Comparison of ENCODE assay signal across 1 cellular context in genomic region chr17:41687828-41688640, GRCh38.
TF ChIP-seq lines count a peak whose summit lies in the region.

No MANE protein-coding gene starts in this region.

TF ChIP-seq in HepG2, 621 proteins besides CTCF, POLR2A, EP300 and RAD21 (continued from another document and continues in another):
- TF ChIP-seq, protein P1, sequence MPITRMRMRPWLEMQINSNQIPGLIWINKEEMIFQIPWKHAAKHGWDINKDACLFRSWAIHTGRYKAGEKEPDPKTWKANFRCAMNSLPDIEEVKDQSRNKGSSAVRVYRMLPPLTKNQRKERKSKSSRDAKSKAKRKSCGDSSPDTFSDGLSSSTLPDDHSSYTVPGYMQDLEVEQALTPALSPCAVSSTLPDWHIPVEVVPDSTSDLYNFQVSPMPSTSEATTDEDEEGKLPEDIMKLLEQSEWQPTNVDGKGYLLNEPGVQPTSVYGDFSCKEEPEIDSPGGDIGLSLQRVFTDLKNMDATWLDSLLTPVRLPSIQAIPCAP (CRISPR knock-in tag; IDR thresholded peaks at IDR 0.05; ENCODE audit: low read depth): no peak
- TF ChIP-seq CC2D1A (CRISPR knock-in tag; IDR thresholded peaks at IDR 0.05): no peak
- no peak for TF ChIP-seq ZNF33B (CRISPR knock-in tag; IDR thresholded peaks at IDR 0.05)
- no peak for TF ChIP-seq XRCC5 (optimal IDR thresholded peaks at IDR 0.05; ENCODE audit: low read length)
- TF ChIP-seq, protein P2, sequence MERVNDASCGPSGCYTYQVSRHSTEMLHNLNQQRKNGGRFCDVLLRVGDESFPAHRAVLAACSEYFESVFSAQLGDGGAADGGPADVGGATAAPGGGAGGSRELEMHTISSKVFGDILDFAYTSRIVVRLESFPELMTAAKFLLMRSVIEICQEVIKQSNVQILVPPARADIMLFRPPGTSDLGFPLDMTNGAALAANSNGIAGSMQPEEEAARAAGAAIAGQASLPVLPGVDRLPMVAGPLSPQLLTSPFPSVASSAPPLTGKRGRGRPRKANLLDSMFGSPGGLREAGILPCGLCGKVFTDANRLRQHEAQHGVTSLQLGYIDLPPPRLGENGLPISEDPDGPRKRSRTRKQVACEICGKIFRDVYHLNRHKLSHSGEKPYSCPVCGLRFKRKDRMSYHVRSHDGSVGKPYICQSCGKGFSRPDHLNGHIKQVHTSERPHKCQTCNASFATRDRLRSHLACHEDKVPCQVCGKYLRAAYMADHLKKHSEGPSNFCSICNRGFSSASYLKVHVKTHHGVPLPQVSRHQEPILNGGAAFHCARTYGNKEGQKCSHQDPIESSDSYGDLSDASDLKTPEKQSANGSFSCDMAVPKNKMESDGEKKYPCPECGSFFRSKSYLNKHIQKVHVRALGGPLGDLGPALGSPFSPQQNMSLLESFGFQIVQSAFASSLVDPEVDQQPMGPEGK (CRISPR knock-in tag; IDR thresholded peaks at IDR 0.05): peak; percentile 93
- TF ChIP-seq ZNF780A (CRISPR knock-in tag; IDR thresholded peaks at IDR 0.05): no peak; the same call in 1 of the 2 replicates
- TF ChIP-seq ATRX (CRISPR knock-in tag; IDR thresholded peaks at IDR 0.05; ENCODE audit: borderline replicate concordance): no peak
- TF ChIP-seq, protein P3, sequence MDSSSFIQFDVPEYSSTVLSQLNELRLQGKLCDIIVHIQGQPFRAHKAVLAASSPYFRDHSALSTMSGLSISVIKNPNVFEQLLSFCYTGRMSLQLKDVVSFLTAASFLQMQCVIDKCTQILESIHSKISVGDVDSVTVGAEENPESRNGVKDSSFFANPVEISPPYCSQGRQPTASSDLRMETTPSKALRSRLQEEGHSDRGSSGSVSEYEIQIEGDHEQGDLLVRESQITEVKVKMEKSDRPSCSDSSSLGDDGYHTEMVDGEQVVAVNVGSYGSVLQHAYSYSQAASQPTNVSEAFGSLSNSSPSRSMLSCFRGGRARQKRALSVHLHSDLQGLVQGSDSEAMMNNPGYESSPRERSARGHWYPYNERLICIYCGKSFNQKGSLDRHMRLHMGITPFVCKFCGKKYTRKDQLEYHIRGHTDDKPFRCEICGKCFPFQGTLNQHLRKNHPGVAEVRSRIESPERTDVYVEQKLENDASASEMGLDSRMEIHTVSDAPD (CRISPR knock-in tag; IDR thresholded peaks at IDR 0.05): no peak
- no peak; the same call in 1 of the 2 replicates for TF ChIP-seq NR2F6 (IDR thresholded peaks at IDR 0.05)
- TF ChIP-seq NR2F6 (CRISPR knock-in tag; IDR thresholded peaks at IDR 0.05): 0 out of 2 replicates have a peak, but pooled peaks have one; percentile 10
- no peak for TF ChIP-seq NFKB2 (CRISPR knock-in tag; IDR thresholded peaks at IDR 0.05; ENCODE audit: borderline replicate concordance)
- TF ChIP-seq MAFG (CRISPR knock-in tag; IDR thresholded peaks at IDR 0.05): no peak
- no peak for TF ChIP-seq ZNF383 (CRISPR knock-in tag; IDR thresholded peaks at IDR 0.05; ENCODE audit: borderline replicate concordance)
- no peak for TF ChIP-seq TAF15 (IDR thresholded peaks at IDR 0.05; ENCODE audit: low read depth, low read length, poor library complexity, severe bottlenecking)
- 0 out of 2 replicates have a peak, but pooled peaks have one; percentile 44 for TF ChIP-seq ZNF142 (CRISPR knock-in tag; IDR thresholded peaks at IDR 0.05)
- no peak for TF ChIP-seq ZNF547 (CRISPR knock-in tag; IDR thresholded peaks at IDR 0.05)
- TF ChIP-seq, protein P4, sequence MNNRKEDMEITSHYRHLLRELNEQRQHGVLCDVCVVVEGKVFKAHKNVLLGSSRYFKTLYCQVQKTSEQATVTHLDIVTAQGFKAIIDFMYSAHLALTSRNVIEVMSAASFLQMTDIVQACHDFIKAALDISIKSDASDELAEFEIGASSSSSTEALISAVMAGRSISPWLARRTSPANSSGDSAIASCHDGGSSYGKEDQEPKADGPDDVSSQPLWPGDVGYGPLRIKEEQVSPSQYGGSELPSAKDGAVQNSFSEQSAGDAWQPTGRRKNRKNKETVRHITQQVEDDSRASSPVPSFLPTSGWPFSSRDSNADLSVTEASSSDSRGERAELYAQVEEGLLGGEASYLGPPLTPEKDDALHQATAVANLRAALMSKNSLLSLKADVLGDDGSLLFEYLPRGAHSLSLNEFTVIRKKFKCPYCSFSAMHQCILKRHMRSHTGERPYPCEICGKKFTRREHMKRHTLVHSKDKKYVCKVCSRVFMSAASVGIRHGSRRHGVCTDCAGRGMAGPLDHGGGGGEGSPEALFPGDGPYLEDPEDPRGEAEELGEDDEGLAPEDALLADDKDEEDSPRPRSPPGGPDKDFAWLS (CRISPR knock-in tag; IDR thresholded peaks at IDR 0.05; ENCODE audit: borderline replicate concordance): no peak
- TF ChIP-seq PRPF4 (IDR thresholded peaks at IDR 0.05; ENCODE audit: low read depth, low read length, poor library complexity, severe bottlenecking): no peak
- TF ChIP-seq ZNF441 (CRISPR knock-in tag; IDR thresholded peaks at IDR 0.05; ENCODE audit: borderline replicate concordance): 0 out of 2 replicates have a peak, but pooled peaks have one; percentile 8
- TF ChIP-seq, protein P5, sequence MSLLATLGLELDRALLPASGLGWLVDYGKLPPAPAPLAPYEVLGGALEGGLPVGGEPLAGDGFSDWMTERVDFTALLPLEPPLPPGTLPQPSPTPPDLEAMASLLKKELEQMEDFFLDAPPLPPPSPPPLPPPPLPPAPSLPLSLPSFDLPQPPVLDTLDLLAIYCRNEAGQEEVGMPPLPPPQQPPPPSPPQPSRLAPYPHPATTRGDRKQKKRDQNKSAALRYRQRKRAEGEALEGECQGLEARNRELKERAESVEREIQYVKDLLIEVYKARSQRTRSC (CRISPR knock-in tag; IDR thresholded peaks at IDR 0.05; ENCODE audit: low read depth): no peak
- TF ChIP-seq ZNF747 (CRISPR knock-in tag; IDR thresholded peaks at IDR 0.05; ENCODE audit: borderline replicate concordance): no peak
- no peak for TF ChIP-seq ZNF562 (CRISPR knock-in tag; IDR thresholded peaks at IDR 0.05; ENCODE audit: borderline replicate concordance)
- TF ChIP-seq ZNF572 (CRISPR knock-in tag; IDR thresholded peaks at IDR 0.05): no peak
- no peak for TF ChIP-seq ZSCAN25 (CRISPR knock-in tag; IDR thresholded peaks at IDR 0.05)
- no peak for TF ChIP-seq PHB2 (IDR thresholded peaks at IDR 0.05; ENCODE audit: partially characterized antibody)
- TF ChIP-seq ZNF570 (CRISPR knock-in tag; IDR thresholded peaks at IDR 0.05; ENCODE audit: borderline replicate concordance): no peak
- no peak for TF ChIP-seq NRL (CRISPR knock-in tag; IDR thresholded peaks at IDR 0.05; ENCODE audit: borderline replicate concordance)
- no peak for TF ChIP-seq ZNF274 (CRISPR knock-in tag; IDR thresholded peaks at IDR 0.05)
- TF ChIP-seq NAIF1 (CRISPR knock-in tag; IDR thresholded peaks at IDR 0.05; ENCODE audit: borderline replicate concordance): 0 out of 2 replicates have a peak, but pooled peaks have one; percentile 47
- no peak for TF ChIP-seq ZNF713 (CRISPR knock-in tag; IDR thresholded peaks at IDR 0.05)
- no peak for TF ChIP-seq SMAD1 (CRISPR knock-in tag; IDR thresholded peaks at IDR 0.05; ENCODE audit: borderline replicate concordance, low read depth)
- no peak for TF ChIP-seq ZBTB7B (CRISPR knock-in tag; IDR thresholded peaks at IDR 0.05)
- no peak for TF ChIP-seq CENPX (CRISPR knock-in tag; IDR thresholded peaks at IDR 0.05)
- no peak for TF ChIP-seq THRA (CRISPR knock-in tag; IDR thresholded peaks at IDR 0.05; ENCODE audit: borderline replicate concordance)
- no peak for TF ChIP-seq YEATS4 (CRISPR knock-in tag; IDR thresholded peaks at IDR 0.05; ENCODE audit: borderline replicate concordance)
- TF ChIP-seq ZNF232 (CRISPR knock-in tag; IDR thresholded peaks at IDR 0.05; ENCODE audit: borderline replicate concordance): no peak
- no peak for TF ChIP-seq ONECUT2 (CRISPR knock-in tag; IDR thresholded peaks at IDR 0.05)
- TF ChIP-seq ZKSCAN1 (IDR thresholded peaks at IDR 0.05; ENCODE audit: low read length): no peak
- TF ChIP-seq, protein P6, sequence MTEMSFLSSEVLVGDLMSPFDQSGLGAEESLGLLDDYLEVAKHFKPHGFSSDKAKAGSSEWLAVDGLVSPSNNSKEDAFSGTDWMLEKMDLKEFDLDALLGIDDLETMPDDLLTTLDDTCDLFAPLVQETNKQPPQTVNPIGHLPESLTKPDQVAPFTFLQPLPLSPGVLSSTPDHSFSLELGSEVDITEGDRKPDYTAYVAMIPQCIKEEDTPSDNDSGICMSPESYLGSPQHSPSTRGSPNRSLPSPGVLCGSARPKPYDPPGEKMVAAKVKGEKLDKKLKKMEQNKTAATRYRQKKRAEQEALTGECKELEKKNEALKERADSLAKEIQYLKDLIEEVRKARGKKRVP (CRISPR knock-in tag; IDR thresholded peaks at IDR 0.05): peak in 1 of 2 experiments; percentile 61; a peak in 2 of 4 replicates
- TF ChIP-seq MIER3 (CRISPR knock-in tag; IDR thresholded peaks at IDR 0.05; ENCODE audit: borderline replicate concordance): peak; percentile 10; the same call in 1 of the 2 replicates
- no peak for TF ChIP-seq ZBTB7A (CRISPR knock-in tag; IDR thresholded peaks at IDR 0.05)
- no peak for TF ChIP-seq RBM39 (IDR thresholded peaks at IDR 0.05; ENCODE audit: low read depth, low read length, poor library complexity, severe bottlenecking)
- 0 out of 2 replicates have a peak, but pooled peaks have one; percentile 35 for TF ChIP-seq ZNF607 (CRISPR knock-in tag; IDR thresholded peaks at IDR 0.05; ENCODE audit: borderline replicate concordance)
- no peak for TF ChIP-seq MIXL1 (CRISPR knock-in tag; IDR thresholded peaks at IDR 0.05)
- TF ChIP-seq, protein P7, sequence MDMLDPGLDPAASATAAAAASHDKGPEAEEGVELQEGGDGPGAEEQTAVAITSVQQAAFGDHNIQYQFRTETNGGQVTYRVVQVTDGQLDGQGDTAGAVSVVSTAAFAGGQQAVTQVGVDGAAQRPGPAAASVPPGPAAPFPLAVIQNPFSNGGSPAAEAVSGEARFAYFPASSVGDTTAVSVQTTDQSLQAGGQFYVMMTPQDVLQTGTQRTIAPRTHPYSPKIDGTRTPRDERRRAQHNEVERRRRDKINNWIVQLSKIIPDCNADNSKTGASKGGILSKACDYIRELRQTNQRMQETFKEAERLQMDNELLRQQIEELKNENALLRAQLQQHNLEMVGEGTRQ (IDR thresholded peaks at IDR 0.05; ENCODE audit: low read depth, low read length): no peak
- TF ChIP-seq, protein P7 (CRISPR knock-in tag; IDR thresholded peaks at IDR 0.05; ENCODE audit: borderline replicate concordance): no peak
